ENCODE assay signal across 14 cellular contexts in genomic region chr1:25729774-25730173, GRCh38.
A peak's percentile ranks its signal among the peaks of the same experiment; 100 is the strongest.
DNase-seq lines count a peak whose midpoint lies in the region; ATAC-seq and TF ChIP-seq lines count a peak whose summit lies in the region.
"Had no signal": no experiment of that assay in that cellular context is flagged by ENCODE, and none has a peak within 500 bp of the region (broad histone marks: within the 10 kb centered on the region; RNA-seq: fewer than 3 reads in every experiment).

No MANE protein-coding gene starts in this region.

- TF ChIP-seq POLR2A in body of pancreas (IDR thresholded peaks at IDR 0.05), result no peak

- no peaks in the 10 kb centered on the region for H3K36me3 ChIP-seq in body of pancreas (replicated peaks in 1 of 2; ENCODE audit: insufficient read depth in 1 of 2, low read depth in 2 of 2)
- H3K36me3 ChIP-seq: transverse colon had no signal

- TF ChIP-seq CTCF in body of pancreas (IDR thresholded peaks at IDR 0.05), result no peak

- intact Hi-C loops in body of pancreas (cut with DNase I), result no loop called here

- DNase-seq in activated effector memory CD4-positive, alpha-beta T cell treated with anti-CD3 and anti-CD28 coated beads, Interleukin-2, amount 50 U/mL, for 16 hours, result peak; percentile 33
- DNase-seq in activated effector memory CD4-positive, alpha-beta T cell treated with Interleukin-2 at 50 U/mL for 16 hours, result no peak
- DNase-seq in NCI-H146 (lab: John Stamatoyannopoulos, UW) (peak; percentile 48), body of pancreas (peak; percentile 35 to 74 (median 42)), pulmonary artery endothelial cell (ENCODE audit: low read depth, low spot score) (peak; percentile 19), LoVo (ENCODE audit: low spot score) (no peak), GM19240 (ENCODE audit: insufficient read length, low spot score) (no peak), cerebellar cortex (ENCODE audit: low spot score) (no peak)
- DNase-seq: activated CD8-positive, alpha-beta T cell treated with anti-CD3 and anti-CD28 coated beads for 36 hours; activated gamma-delta T cell; EL; islet precursor cell; psoas muscle; transverse colon had no signal

- no peaks in the 10 kb centered on the region for H3K27me3 ChIP-seq in body of pancreas
- H3K27me3 ChIP-seq: transverse colon had no signal

- H3K27ac ChIP-seq in body of pancreas, result no peak overlapping the region
- H3K27ac ChIP-seq: psoas muscle had no signal

- WGBS in body of pancreas, 2 donors, result 36 to 41% methylated on average over 3 of the region's 3 CpGs

- no peak overlapping the region for H3K4me3 ChIP-seq in body of pancreas
- H3K4me3 ChIP-seq: psoas muscle, transverse colon had no signal

- peaks cover 35% of the 10 kb centered on the region for H3K4me1 ChIP-seq in body of pancreas

- ATAC-seq in body of pancreas, result no peak

- H3K9me3 ChIP-seq in body of pancreas, result no peaks in the 10 kb centered on the region
- H3K9me3 ChIP-seq: psoas muscle, transverse colon had no signal

Comparison
In these comparisons a context has a peak if more than half of its experiments do, and no peak if none do; other contexts are left out.
1. DNase-seq: peak in activated effector memory CD4-positive, alpha-beta T cell treated with anti-CD3 and anti-CD28 coated beads, Interleukin-2, amount 50 U/mL, for 16 hours (single experiment), NCI-H146 (single experiment), body of pancreas (4 of 4) and pulmonary artery endothelial cell (single experiment); none in activated effector memory CD4-positive, alpha-beta T cell treated with Interleukin-2 at 50 U/mL for 16 hours (single experiment), LoVo (single experiment), GM19240 (single experiment) and cerebellar cortex (single experiment).